ENCODE assay signal across 9 cellular contexts in genomic region chr22:31083377-31083768, GRCh38. TPM values are rescaled to one million over a fixed set of nuclear protein-coding genes. Genes with fewer than 3 reads are reported as not detected.
DNase-seq lines count a peak whose midpoint lies in the region; ATAC-seq and TF ChIP-seq lines count a peak whose summit lies in the region.
"Had no signal": no experiment of that assay in that cellular context is flagged by ENCODE, and none has a peak within 500 bp of the region (broad histone marks: within the 10 kb centered on the region; RNA-seq: fewer than 3 reads in every experiment).

No MANE protein-coding gene starts in this region.

- peaks cover 42% of the 10 kb centered on the region for H4K20me1 ChIP-seq in osteoblast (ENCODE audit: insufficient read depth, low read length)

- no peaks in the 10 kb centered on the region for H3K9me3 ChIP-seq in osteoblast (ENCODE audit: low read depth, low read length)

- H3K79me2 ChIP-seq in osteoblast (ENCODE audit: insufficient read depth, low read length): peaks cover 70% of the 10 kb centered on the region

- peaks cover 35% of the 10 kb centered on the region for H3K4me1 ChIP-seq in osteoblast (ENCODE audit: insufficient read depth, low read length)

- H3K36me3 ChIP-seq in osteoblast (ENCODE audit: insufficient read depth, low read length): peaks cover 39% of the 10 kb centered on the region

- intact Hi-C loops in dorsolateral prefrontal cortex (cut with DNase I): loop anchor here in 1 of 2 donors (10.0 kb wide), 1 partner anchor 151 kb away; no protein-coding TSS in a partner anchor

- H3K27ac ChIP-seq in dorsolateral prefrontal cortex (peak overlapping the region in 42 of 59 donors; percentile 0 to 99 (median 72)), osteoblast (ENCODE audit: low read depth, low read length) (peak overlapping the region; percentile 57)

- H3K4me2 ChIP-seq in osteoblast (ENCODE audit: insufficient read depth, low read length): peak overlapping the region; percentile 93

- peaks cover 0 to 5% (median 0%) of the 10 kb centered on the region in 45 donors for H3K27me3 ChIP-seq in dorsolateral prefrontal cortex
- H3K27me3 ChIP-seq in osteoblast (ENCODE audit: insufficient read depth, low read length): no peaks in the 10 kb centered on the region

- H2AFZ ChIP-seq in osteoblast (ENCODE audit: low read length): no peak overlapping the region

- peak; percentile 71 for DNase-seq in DMS53 (lab: John Stamatoyannopoulos, UW)
- DNase-seq in NCI-H2081 (lab: John Stamatoyannopoulos, UW): peak; percentile 81 to 94
- DNase-seq in dorsolateral prefrontal cortex: no peak
- peak; percentile 87 for DNase-seq in osteoblast (ENCODE audit: insufficient read length, low spot score, missing footprints)
- DNase-seq in medulla oblongata (ENCODE audit: extremely low spot score): no peak
- DNase-seq in activated gamma-delta T cell (lab: John Stamatoyannopoulos, UW): no peak
- DNase-seq: cerebellar nuclear complex had no signal

- H3K4me3 ChIP-seq in dorsolateral prefrontal cortex: peak overlapping the region in 33 of 59 donors; percentile 7 to 87 (median 67)
- H3K4me3 ChIP-seq in osteoblast (ENCODE audit: insufficient read depth, low read length): peak overlapping the region; percentile 95

- TF ChIP-seq CTCF in dorsolateral prefrontal cortex (IDR thresholded peaks at IDR 0.05 in 54 of 56, conservative IDR thresholded peaks at IDR 0.05 in 2 of 56; ENCODE audit: low read depth in 1 of 56, partially characterized antibody in 56 of 56) (no peak), osteoblast (IDR thresholded peaks at IDR 0.05; ENCODE audit: extremely low read depth, low read depth, low read length) (no peak)

- ATAC-seq in GM19324 (IDR thresholded peaks at IDR 0.05; ENCODE audit: low FRiP score, unreplicated experiment) (no peak), HG03457 (IDR thresholded peaks at IDR 0.05; ENCODE audit: unreplicated experiment) (no peak)

RNA-seq across cellular contexts. Expression of gene SMTN, which starts 2.3 kb away (rescaled TPM):
- total RNA-seq in dorsolateral prefrontal cortex (100 to 1,000 TPM in 2 of 120 experiments, 10 to 100 TPM in 118; 12.5 to 186 (median 28.4) TPM), osteoblast (30.6 and 31.5 TPM in 2 replicates)

RNA-seq across cellular contexts. Expression of gene SELENOM, which starts 24.0 kb away (rescaled TPM):
- total RNA-seq in dorsolateral prefrontal cortex: 100 to 1,000 TPM in 102 of 120 experiments, 10 to 100 TPM in 18; 76.0 to 161 (median 116) TPM
- 140 and 157 TPM in 2 replicates for total RNA-seq in osteoblast

RNA-seq across cellular contexts. Expression of gene INPP5J, which starts 39.4 kb away (rescaled TPM):
- total RNA-seq in dorsolateral prefrontal cortex (10 to 100 TPM in 117 of 120 experiments, 1 to 10 TPM in 3; 5.2 to 32.6 (median 18.5) TPM), osteoblast (under 0.01 and 0.36 TPM in 2 replicates)

RNA-seq across cellular contexts. Expression of gene PLA2G3, which starts 56.9 kb away (rescaled TPM):
- total RNA-seq in dorsolateral prefrontal cortex (1 to 10 TPM in 1 of 120 experiments, under 1 TPM in 41, not detected in 78; 0.15 to 1.2 (median 0.27) TPM), osteoblast (0.29 and 0.36 TPM in 2 replicates)

Comparison
In these comparisons a context has a peak if more than half of its experiments do, and no peak if none do; other contexts are left out.
1. DNase-seq: peak in DMS53 (single experiment), NCI-H2081 (2 of 2) and osteoblast (single experiment); none in dorsolateral prefrontal cortex (0 of 10), medulla oblongata (single experiment) and activated gamma-delta T cell (single experiment).